In genomic region chr7:2687881-2688318, GRCh38 we compare ENCODE assay signal across 9 cellular contexts. TPM values are rescaled to one million over a fixed set of nuclear protein-coding genes. Genes with fewer than 3 reads are reported as not detected.
DNase-seq lines count a peak whose midpoint lies in the region; ATAC-seq and TF ChIP-seq lines count a peak whose summit lies in the region.
"Had no signal": no experiment of that assay in that cellular context is flagged by ENCODE, and none has a peak within 500 bp of the region (broad histone marks: within the 10 kb centered on the region; RNA-seq: fewer than 3 reads in every experiment).

AMZ1 (plus strand) TSS chr7:2688202; CDS start chr7:2700452, 12,250 bp downstream.

- H3K27me3 ChIP-seq in left lung (peaks cover 23 to 69% of the 10 kb centered on the region in 2 donors), aorta (ENCODE audit: control insufficient read depth in 1 of 2, insufficient read depth in 2 of 2, low read length in 1 of 2) (no peaks in the 10 kb centered on the region)

- no peaks in the 10 kb centered on the region for H3K9me3 Mint-ChIP-seq in stimulated activated naive CD8-positive, alpha-beta T cell treated with anti-CD3 and anti-CD28 coated beads, Interleukin-15, Interleukin-2, amounts not matched to agents 100 ng/mL and 50 ng/mL, for 24 hours
- H3K9me3 Mint-ChIP-seq in brain, result peaks cover 0 to 5% (median 2%) of the 10 kb centered on the region in 5 experiments

- no peaks in the 10 kb centered on the region for H3K9me3 ChIP-seq in left lung
- no peaks in the 10 kb centered on the region for H3K9me3 ChIP-seq in aorta (ENCODE audit: control insufficient read depth, low read length)

- peak within 1 kb of the TSS; percentile 60 for H3K4me3 Mint-ChIP-seq in stimulated activated naive CD8-positive, alpha-beta T cell treated with anti-CD3 and anti-CD28 coated beads, Interleukin-15, Interleukin-2, amounts not matched to agents 100 ng/mL and 50 ng/mL, for 24 hours
- H3K4me3 Mint-ChIP-seq in brain, result peak within 1 kb of the TSS in 4 of 5 experiments; percentile 2 to 61 (median 31)

- H3K27me3 Mint-ChIP-seq in stimulated activated naive CD8-positive, alpha-beta T cell treated with anti-CD3 and anti-CD28 coated beads, Interleukin-15, Interleukin-2, amounts not matched to agents 100 ng/mL and 50 ng/mL, for 24 hours, result peaks cover 46% of the 10 kb centered on the region
- H3K27me3 Mint-ChIP-seq in brain, result peaks cover 49% of the 10 kb centered on the region

- no peak for DNase-seq in stimulated activated naive CD8-positive, alpha-beta T cell treated with anti-CD3 and anti-CD28 coated beads, Interleukin-15, Interleukin-2, amounts not matched to agents 100 U/mL and 50 U/mL, for 24 hours
- DNase-seq in left lung (no peak), aorta (no peak), occipital lobe (lab: John Stamatoyannopoulos, UW) (no peak)
- no peak for DNase-seq in stimulated activated naive CD4-positive, alpha-beta T cell (lab: John Stamatoyannopoulos, UW)
- DNase-seq: retina had no signal

- no peaks in the 10 kb centered on the region for H3K36me3 ChIP-seq in left lung
- no peaks in the 10 kb centered on the region for H3K36me3 ChIP-seq in aorta (ENCODE audit: control insufficient read depth in 1 of 2, insufficient read depth in 2 of 2, low read length in 1 of 2)

- H3K27ac ChIP-seq in left lung (no peak within 1 kb of the TSS), aorta (ENCODE audit: low read depth in 1 of 2, low read length in 2 of 2) (no peak within 1 kb of the TSS)

- peaks cover 13% of the 10 kb centered on the region for H3K4me1 Mint-ChIP-seq in stimulated activated naive CD8-positive, alpha-beta T cell treated with anti-CD3 and anti-CD28 coated beads, Interleukin-15, Interleukin-2, amounts not matched to agents 100 ng/mL and 50 ng/mL, for 24 hours (ENCODE audit: low read depth)
- peaks cover 12% of the 10 kb centered on the region for H3K4me1 Mint-ChIP-seq in brain

- TF ChIP-seq CTCF in brain (conservative IDR thresholded peaks at IDR 0.05) (no peak), left lung (IDR thresholded peaks at IDR 0.05) (no peak)

- H3K36me3 Mint-ChIP-seq in stimulated activated naive CD8-positive, alpha-beta T cell treated with anti-CD3 and anti-CD28 coated beads, Interleukin-15, Interleukin-2, amounts not matched to agents 100 ng/mL and 50 ng/mL, for 24 hours (ENCODE audit: low read depth), result no peaks in the 10 kb centered on the region
- no peaks in the 10 kb centered on the region for H3K36me3 Mint-ChIP-seq in brain

- no peak for ATAC-seq in stimulated activated naive CD8-positive, alpha-beta T cell treated with anti-CD3 and anti-CD28 coated beads, Interleukin-15, Interleukin-2, amounts not matched to agents 100 U/mL and 50 U/mL, for 24 hours
- ATAC-seq in left lung (peak; percentile 51), aorta (ENCODE audit: low FRiP score) (peak; percentile 13), GM19035 (IDR thresholded peaks at IDR 0.05; ENCODE audit: unreplicated experiment) (no peak)

- 4 to 6% methylated on average over 18 to 41 of the region's 41 CpGs for WGBS in aorta, 2 donors

- H3K27ac Mint-ChIP-seq in stimulated activated naive CD8-positive, alpha-beta T cell treated with anti-CD3 and anti-CD28 coated beads, Interleukin-15, Interleukin-2, amounts not matched to agents 100 ng/mL and 50 ng/mL, for 24 hours, result no peak within 1 kb of the TSS
- H3K27ac Mint-ChIP-seq in brain, result peak within 1 kb of the TSS in 1 of 5 experiments; percentile 67

- H3K4me1 ChIP-seq in left lung, result peaks cover 3 to 22% of the 10 kb centered on the region in 2 donors
- no peaks in the 10 kb centered on the region for H3K4me1 ChIP-seq in aorta (ENCODE audit: control insufficient read depth in 1 of 2, insufficient read depth in 2 of 2, low read length in 2 of 2)

- intact Hi-C loops in left lung (cut with DNase I), result loop anchor here in 1 of 2 donors (10.0 kb wide), 2 partner anchors 123 to 233 kb away; no protein-coding TSS in a partner anchor
- intact Hi-C loops in aorta (cut with DNase I), result no loop called here

- H3K4me3 ChIP-seq in left lung (no peak within 1 kb of the TSS), aorta (ENCODE audit: low read length in 2 of 2) (peak within 1 kb of the TSS in 1 of 2 donors; percentile 22)

RNA-seq across cellular contexts. Expression of gene AMZ1, which starts in this region (rescaled TPM):
- 2.4 TPM for polyA plus RNA-seq in brain (ENCODE audit: insufficient read depth, low read depth, low replicate concordance)
- total RNA-seq in left lung, result 1 to 10 TPM in 1 of 2 donors, under 1 TPM in 1; 0.13 to 1.3 TPM
- 1 to 10 TPM; 1.1 to 2.0 TPM for total RNA-seq in aorta
- under 1 TPM in 1 of 2 donors, not detected in 1; 0.13 TPM for polyA plus RNA-seq in aorta
- total RNA-seq in occipital lobe, result 2.2 TPM

Comparison
In these comparisons a context has a peak if more than half of its experiments do, and no peak if none do; other contexts are left out.
1. ATAC-seq: peak in left lung (single experiment) and aorta (single experiment); none in stimulated activated naive CD8-positive, alpha-beta T cell treated with anti-CD3 and anti-CD28 coated beads, Interleukin-15, Interleukin-2, amounts not matched to agents 100 U/mL and 50 U/mL, for 24 hours (single experiment) and GM19035 (single experiment).